17 cellular contexts compared by ENCODE assay signal in genomic region chr19:46181386-46181774, GRCh38. TPM values are rescaled to one million over a fixed set of nuclear protein-coding genes. Genes with fewer than 3 reads are reported as not detected.
DNase-seq lines count a peak whose midpoint lies in the region; ATAC-seq and TF ChIP-seq lines count a peak whose summit lies in the region.
"Had no signal": no experiment of that assay in that cellular context is flagged by ENCODE, and none has a peak within 500 bp of the region (broad histone marks: within the 10 kb centered on the region; RNA-seq: fewer than 3 reads in every experiment).

No MANE protein-coding gene starts in this region.

- TF ChIP-seq POLR2A in NB4 (IDR thresholded peaks at IDR 0.05; ENCODE audit: extremely low read depth, insufficient read length), result no peak

- no peaks in the 10 kb centered on the region for H3K27me3 ChIP-seq in mammary epithelial cell (ENCODE audit: insufficient read depth, low read length)
- H3K27me3 ChIP-seq in skeletal muscle satellite cell (ENCODE audit: control insufficient read depth, insufficient read depth, low read length), result peaks cover 8% of the 10 kb centered on the region

- no peak overlapping the region for H2AFZ ChIP-seq in mammary epithelial cell (ENCODE audit: low read depth, low read length)

- H3K4me2 ChIP-seq in mammary epithelial cell (ENCODE audit: insufficient read depth, low read depth, low read length) (no peak overlapping the region), skeletal muscle satellite cell (ENCODE audit: low read length) (peak overlapping the region; percentile 65)

- peaks cover 89% of the 10 kb centered on the region for H3K27me3 Mint-ChIP-seq in Calu3 (ENCODE audit: unreplicated experiment)

- intact Hi-C loops in mammary epithelial cell (cut with micrococcal nuclease), result no loop called here
- intact Hi-C loops in Calu3 (cut with micrococcal nuclease; ENCODE audit: unreplicated experiment), result loop anchor here (10.0 kb wide), 1 partner anchor 157 kb away; the partner anchor contains the start of gene PGLYRP1

- peak overlapping the region; percentile 85 for H3K27ac ChIP-seq in mammary epithelial cell (ENCODE audit: insufficient read depth, low read depth, low read length)
- H3K27ac ChIP-seq: thoracic aorta had no signal

- no peak for TF ChIP-seq CTCF in NB4 (IDR thresholded peaks at IDR 0.05; ENCODE audit: low read depth, low read length)
- no peak for TF ChIP-seq CTCF in mammary epithelial cell (conservative IDR thresholded peaks at IDR 0.05 in 1 of 2, IDR thresholded peaks at IDR 0.05 in 1 of 2; ENCODE audit: extremely low read depth in 1 of 2, insufficient read depth in 1 of 2, low read depth in 1 of 2, low read length in 2 of 2)
- TF ChIP-seq CTCF in Calu3 (IDR thresholded peaks at IDR 0.05; ENCODE audit: unreplicated experiment), result no peak

- no peak overlapping the region for H3K4me3 Mint-ChIP-seq in Calu3 (ENCODE audit: low read depth, unreplicated experiment)

- CTCF ChIA-PET in mammary epithelial cell (lab: Charles Lee; ENCODE audit: low non-redundant PET) (no interaction called here), Calu3 (lab: Charles Lee) (interaction anchor here (0.6 kb wide), 1 partner anchor 361 kb away, joined by 3 read pairs; no protein-coding TSS in a partner anchor)

- H3K4me3 ChIP-seq in NB4 (ENCODE audit: low read depth, low read length) (no peak overlapping the region), mammary epithelial cell (replicated peaks in 1 of 3; ENCODE audit: insufficient read depth in 1 of 3, low read depth in 2 of 3, low read length in 3 of 3) (no peak overlapping the region), skeletal muscle satellite cell (ENCODE audit: low read length) (no peak overlapping the region)
- H3K4me3 ChIP-seq: thoracic aorta had no signal

- H3K27ac Mint-ChIP-seq in Calu3 (ENCODE audit: unreplicated experiment), result no peak overlapping the region

- H3K9me3 ChIP-seq in mammary epithelial cell (replicated peaks; ENCODE audit: insufficient read depth, low read length) (no peaks in the 10 kb centered on the region), skeletal muscle satellite cell (replicated peaks; ENCODE audit: low read length) (no peaks in the 10 kb centered on the region)
- H3K9me3 ChIP-seq: thoracic aorta had no signal

- peak; percentile 13 to 34 for DNase-seq in activated CD4-positive, alpha-beta T cell treated with anti-CD3 and anti-CD28 coated beads, Interleukin-2, amount 50 U/mL, for 48 hours
- no peak for DNase-seq in activated CD4-positive, alpha-beta T cell treated with anti-CD3 and anti-CD28 coated beads, Interleukin-2, amount 50 U/mL, for 1 hour
- DNase-seq in NB4 (ENCODE audit: low read depth) (peak; percentile 61), mammary epithelial cell (no peak), Calu3 (no peak), NCI-H2171 (lab: John Stamatoyannopoulos, UW) (no peak)
- DNase-seq: GF-D8; left cardiac atrium; NCI-H146; nucleus accumbens; SHP77 treated with DMSO at 0.1 percent for 48 hours; stimulated activated CD4-positive, alpha-beta T cell treated with anti-CD3 and anti-CD28 coated beads, Interleukin-4, amount 100 ng/mL, for 4 hours had no signal

- BruUV-seq in mammary epithelial cell (replicated peaks; lab: Mats Ljungman, UMichigan) (no TSS peak), Calu3 (replicated peaks; lab: Mats Ljungman, UMichigan) (no TSS peak)

- ATAC-seq in HG03175 (IDR thresholded peaks at IDR 0.05; ENCODE audit: unreplicated experiment), result no peak

- no peaks in the 10 kb centered on the region for H3K9me3 Mint-ChIP-seq in Calu3 (ENCODE audit: low read depth, unreplicated experiment)

- no peaks in the 10 kb centered on the region for H3K79me2 ChIP-seq in mammary epithelial cell (ENCODE audit: insufficient read depth, low read length)

- H3K4me1 ChIP-seq in mammary epithelial cell (ENCODE audit: insufficient read depth, low read length) (peaks cover 26% of the 10 kb centered on the region), skeletal muscle satellite cell (ENCODE audit: control insufficient read depth, insufficient read depth, low read length) (peaks cover 22% of the 10 kb centered on the region)

- dilution Hi-C loops in mammary epithelial cell (cut with HindIII; ENCODE audit: low sequenced_read_pairs), result no loop called here

- no peaks in the 10 kb centered on the region for H3K4me1 Mint-ChIP-seq in Calu3 (ENCODE audit: low read depth, unreplicated experiment)

- peak overlapping the region; percentile 8 for H3K9ac ChIP-seq in mammary epithelial cell (ENCODE audit: insufficient read depth, low read length)
- peak overlapping the region; percentile 44 for H3K9ac ChIP-seq in skeletal muscle satellite cell (ENCODE audit: low read depth, low read length)

- in situ Hi-C loops in mammary epithelial cell (cut with MboI; ENCODE audit: low sequenced_read_pairs in 2 of 2), result no loop called here

- no peaks in the 10 kb centered on the region for H3K36me3 Mint-ChIP-seq in Calu3 (ENCODE audit: insufficient read depth, unreplicated experiment)

- no peaks in the 10 kb centered on the region for H3K36me3 ChIP-seq in mammary epithelial cell (ENCODE audit: insufficient read depth, low read length)
- H3K36me3 ChIP-seq in skeletal muscle satellite cell (ENCODE audit: insufficient read depth, low read length), result no peaks in the 10 kb centered on the region
- H3K36me3 ChIP-seq: thoracic aorta had no signal

- H4K20me1 ChIP-seq in mammary epithelial cell (ENCODE audit: insufficient read depth, low read length), result no peaks in the 10 kb centered on the region

- 68% methylated on average over 6 of the region's 6 CpGs for WGBS in mammary epithelial cell (ENCODE audit: low coverage, missing lambda C conversion rate)

RNA-seq across cellular contexts. Expression of gene IGFL2, which starts 33.3 kb away (rescaled TPM):
- 1 to 10 TPM in 1 of 2 donors, under 1 TPM in 1; under 0.01 to 1.9 TPM for total RNA-seq in mammary epithelial cell
- 1.3 TPM for polyA plus RNA-seq in mammary epithelial cell
- polyA minus RNA-seq in mammary epithelial cell, result not detected
- total RNA-seq in skeletal muscle satellite cell (2012; rRNA removed), result not detected in 2 replicates
- total RNA-seq in Calu3 (2022), result not detected in 2 replicates
- total RNA-seq: left cardiac atrium had no signal
- polyA plus RNA-seq: AG04450 had no signal

RNA-seq across cellular contexts. Expression of gene IGFL1, which starts 48.2 kb away (rescaled TPM):
- total RNA-seq in mammary epithelial cell (1 to 10 TPM in 1 of 2 donors, under 1 TPM in 1; 0.67 to 8.7 TPM), Calu3 (2022) (not detected in 2 replicates)
- polyA plus RNA-seq in mammary epithelial cell, result 2.4 TPM
- polyA minus RNA-seq in mammary epithelial cell, result not detected
- not detected in 2 replicates for total RNA-seq in skeletal muscle satellite cell (2012; rRNA removed)
- total RNA-seq: left cardiac atrium, thoracic aorta had no signal
- polyA plus RNA-seq: AG04450 had no signal

RNA-seq across cellular contexts. Expression of gene IGFL3, which starts 56.9 kb away (rescaled TPM):
- total RNA-seq in mammary epithelial cell (100 to 1,000 TPM in 1 of 2 donors, 10 to 100 TPM in 1; 62.8 to 295 TPM), Calu3 (2022) (not detected in 2 replicates)
- polyA plus RNA-seq in mammary epithelial cell, result 179 TPM
- polyA minus RNA-seq in mammary epithelial cell, result 78.6 TPM
- total RNA-seq in skeletal muscle satellite cell (2012; rRNA removed), result not detected in 2 replicates
- total RNA-seq: esophagus mucosa, left cardiac atrium, thoracic aorta had no signal
- polyA plus RNA-seq: AG04450 had no signal

Comparison
In these comparisons a context has a peak if more than half of its experiments do, and no peak if none do; other contexts are left out.
1. DNase-seq: peak in activated CD4-positive, alpha-beta T cell treated with anti-CD3 and anti-CD28 coated beads, Interleukin-2, amount 50 U/mL, for 48 hours (2 of 2) and NB4 (single experiment); none in activated CD4-positive, alpha-beta T cell treated with anti-CD3 and anti-CD28 coated beads, Interleukin-2, amount 50 U/mL, for 1 hour (single experiment), mammary epithelial cell (single experiment), Calu3 (single experiment) and NCI-H2171 (single experiment).
2. RNA of gene IGFL3, which starts 56.9 kb away (total RNA-seq): 62.8 to 295 TPM in mammary epithelial cell; not detected in Calu3; every median in the first group is over 10 times any median in the second.